ENCODE assay signal across 14 cellular contexts in the genomic region with DNA sequence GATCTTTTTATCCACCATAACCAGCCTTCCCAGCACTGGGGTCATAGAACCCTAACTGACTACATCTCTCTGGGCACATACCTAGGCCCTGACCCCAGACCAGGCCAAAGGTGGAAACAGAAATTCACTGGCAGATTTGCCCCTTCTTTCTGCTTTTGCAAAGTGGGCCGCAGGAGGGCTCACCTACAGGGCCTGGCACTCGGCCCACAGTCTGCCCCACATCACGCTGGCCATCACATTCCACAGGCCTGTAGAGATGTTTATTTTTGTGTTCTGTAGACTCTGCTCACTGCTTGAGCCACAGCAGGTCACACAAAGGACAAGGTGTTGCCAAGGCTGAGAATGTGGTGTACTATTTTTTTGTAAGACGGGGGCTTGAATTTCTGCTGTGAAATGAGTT. TPM values are rescaled to one million over a fixed set of nuclear protein-coding genes. Genes with fewer than 3 reads are reported as not detected.
DNase-seq lines count a peak whose midpoint lies in the region; ATAC-seq and TF ChIP-seq lines count a peak whose summit lies in the region.
"Had no signal": no experiment of that assay in that cellular context is flagged by ENCODE, and none has a peak within 500 bp of the region (broad histone marks: within the 10 kb centered on the region; RNA-seq: fewer than 3 reads in every experiment).

No MANE protein-coding gene starts in this region.

- no peak for TF ChIP-seq EP300 in gastroesophageal sphincter (IDR thresholded peaks at IDR 0.05)

- H3K4me3 ChIP-seq in gastroesophageal sphincter (no peak overlapping the region), testis (no peak overlapping the region)
- H3K4me3 ChIP-seq: K562, SK-N-MC had no signal

- 43 to 59% methylated on average over 1 to 2 of the region's 4 CpGs for whole genome bisulfite sequencing in gastroesophageal sphincter (ENCODE audit: low coverage in 1 of 2), 2 donors
- WGBS in testis, 2 donors: 17 to 35% methylated on average over 4 of the region's 4 CpGs

- H3K36me3 ChIP-seq in gastroesophageal sphincter: no peaks in the 10 kb centered on the region
- H3K36me3 ChIP-seq in testis (ENCODE audit: low read depth, missing control alignments): no peaks in the 10 kb centered on the region

- intact Hi-C loops in testis (cut with DNase I; ENCODE audit: low total_unique reads): loop anchor here (10.0 kb wide), 1 partner anchor 58 kb away; a partner anchor contains a TSS

- TF ChIP-seq POLR2A in gastroesophageal sphincter (IDR thresholded peaks at IDR 0.05) (no peak), testis (IDR thresholded peaks at IDR 0.05) (no peak)

- peak; percentile 35 for ATAC-seq in gastroesophageal sphincter
- no peak for ATAC-seq in HG02610 (IDR thresholded peaks at IDR 0.05; ENCODE audit: unreplicated experiment)
- ATAC-seq in HG02642 (IDR thresholded peaks at IDR 0.05; ENCODE audit: poor library complexity, unreplicated experiment): no peak

- H3K9me3 ChIP-seq in gastroesophageal sphincter: no peaks in the 10 kb centered on the region
- no peaks in the 10 kb centered on the region for H3K9me3 ChIP-seq in testis

- TF ChIP-seq CTCF in gastroesophageal sphincter (IDR thresholded peaks at IDR 0.05) (no peak), testis (IDR thresholded peaks at IDR 0.05) (no peak)

- DNase-seq in LHCN-M2 (ENCODE audit: low read depth) (peak; percentile 60), mucosa of gallbladder (ENCODE audit: low spot score) (peak; percentile 30), testis (no peak), cortex of kidney (lab: John Stamatoyannopoulos, UW) (no peak)
- no peak for DNase-seq in effector CD4-positive, alpha-beta T cell
- DNase-seq: activated B cell treated with CpG ODN at 0.5 μM for 24 hours, AML-193, EL, NCI-H187 had no signal

- H3K27ac ChIP-seq in gastroesophageal sphincter (peak overlapping the region; percentile 83 to 99 (median 86)), testis (peak overlapping the region; percentile 78 to 83)
- H3K27ac ChIP-seq: SK-N-MC had no signal

- H3K4me1 ChIP-seq in gastroesophageal sphincter: peaks cover 38 to 77% (median 50%) of the 10 kb centered on the region in 3 donors
- H3K4me1 ChIP-seq in testis: peaks cover 58% of the 10 kb centered on the region

- H3K27me3 ChIP-seq in gastroesophageal sphincter (no peaks in the 10 kb centered on the region), testis (no peaks in the 10 kb centered on the region)

RNA-seq across cellular contexts. Expression of a gene that starts 58.7 kb away (rescaled TPM):
- 0.45 and 0.52 TPM in 2 replicates for total RNA-seq in LHCN-M2 (2014; rRNA removed)
- 0.23 TPM for polyA plus RNA-seq in LHCN-M2 (2012)
- 10 to 100 TPM in 1 of 4 donors, 1 to 10 TPM in 3; 1.7 to 11.7 (median 2.4) TPM for total RNA-seq in gastroesophageal sphincter
- total RNA-seq in mucosa of gallbladder: 0.43 TPM
- total RNA-seq in testis: 1 to 10 TPM; 1.9 to 6.0 TPM
- 2.8 TPM for polyA plus RNA-seq in testis (ENCODE audit: insufficient read depth, low read depth, low replicate concordance)
- total RNA-seq: activated B cell treated with CpG ODN at 0.5 μM for 24 hours, K562 had no signal
- polyA plus RNA-seq: K562 had no signal

Comparison
In these comparisons a context has a peak if more than half of its experiments do, and no peak if none do; other contexts are left out.
1. DNase-seq: peak in LHCN-M2 (single experiment) and mucosa of gallbladder (single experiment); none in testis (single experiment), cortex of kidney (single experiment) and effector CD4-positive, alpha-beta T cell (single experiment).